8 cellular contexts compared by ENCODE assay signal in genomic region chr20:53162251-53162835, GRCh38.
DNase-seq lines count a peak whose midpoint lies in the region; ATAC-seq and TF ChIP-seq lines count a peak whose summit lies in the region.

No MANE protein-coding gene starts in this region.

- H3K27ac Mint-ChIP-seq in activated T-cell treated with anti-CD3 and anti-CD28 coated beads, Interleukin-2, amount 50 U/mL, for 24 hours: peak overlapping the region; percentile 3
- no peak overlapping the region for H3K27ac Mint-ChIP-seq in T-cell

- H3K4me1 ChIP-seq in OCI-LY1 (ENCODE audit: insufficient read depth, low read length, severe bottlenecking): peaks cover 20% of the 10 kb centered on the region
- no peaks in the 10 kb centered on the region for H3K4me1 ChIP-seq in prostate gland (replicated peaks)

- no peak overlapping the region for H3K4me3 ChIP-seq in OCI-LY1 (ENCODE audit: low read depth, low read length, poor library complexity, severe bottlenecking)
- H3K4me3 ChIP-seq in prostate gland: no peak overlapping the region

- H3K27me3 ChIP-seq in OCI-LY1 (ENCODE audit: insufficient read depth, low read length) (no peaks in the 10 kb centered on the region), prostate gland (replicated peaks; ENCODE audit: insufficient read depth) (no peaks in the 10 kb centered on the region)

- H3K9ac ChIP-seq in OCI-LY1 (ENCODE audit: low read length): no peak overlapping the region

- H3K79me2 ChIP-seq in OCI-LY1 (ENCODE audit: insufficient read depth, low read length): no peaks in the 10 kb centered on the region

- intact Hi-C loops in prostate gland (cut with DNase I): no loop called here

- H2AFZ ChIP-seq in OCI-LY1 (ENCODE audit: low read length): 0 out of 2 replicates have a peak overlapping the region, but pooled peaks have one; percentile 35

- H3K9me2 ChIP-seq in OCI-LY1 (ENCODE audit: low read depth, low read length): no peaks in the 10 kb centered on the region

- peaks cover 24% of the 10 kb centered on the region for H3K4me1 Mint-ChIP-seq in activated T-cell treated with anti-CD3 and anti-CD28 coated beads, Interleukin-2, amount 50 U/mL, for 24 hours (ENCODE audit: low read depth)
- peaks cover 17% of the 10 kb centered on the region for H3K4me1 Mint-ChIP-seq in activated T-cell treated with anti-CD3 and anti-CD28 coated beads, Interleukin-2, amount 50 U/mL, for 4 hours (ENCODE audit: low read depth)
- H3K4me1 Mint-ChIP-seq in T-cell: peaks cover 14 to 24% (median 17%) of the 10 kb centered on the region in 3 donors

- H3K27ac ChIP-seq in OCI-LY1 (ENCODE audit: low read depth, low read length, poor library complexity, severe bottlenecking): peak overlapping the region; percentile 42
- H3K27ac ChIP-seq in prostate gland: no peak overlapping the region

- WGBS in prostate gland: 11% methylated on average over 13 of the region's 13 CpGs

- H3K4me2 ChIP-seq in OCI-LY1 (ENCODE audit: low read length): peak overlapping the region; percentile 4; the same call in 1 of the 2 replicates

- peaks cover 8% of the 10 kb centered on the region for H3K9me3 Mint-ChIP-seq in activated T-cell treated with anti-CD3 and anti-CD28 coated beads, Interleukin-2, amount 50 U/mL, for 24 hours
- no peaks in the 10 kb centered on the region for H3K9me3 Mint-ChIP-seq in activated T-cell treated with anti-CD3 and anti-CD28 coated beads, Interleukin-2, amount 50 U/mL, for 4 hours
- H3K9me3 Mint-ChIP-seq in T-cell: no peaks in the 10 kb centered on the region

- CTCF ChIA-PET in T-cell (lab: Charles Lee): interaction anchor here in 1 of 2 donors (0.6 kb wide), 1 partner anchor 1402 kb away, joined by 3 read pairs; no protein-coding TSS in a partner anchor

- POLR2A ChIA-PET in T-cell (lab: Charles Lee): no interaction called here

- no peak for ATAC-seq in activated T-cell treated with anti-CD3 and anti-CD28 coated beads, Interleukin-2, amount 50 U/mL, for 4 hours
- no peak for ATAC-seq in T-cell (replicated peaks in 1 of 4)
- no peak for ATAC-seq in HG02981 (IDR thresholded peaks at IDR 0.05; ENCODE audit: unreplicated experiment)

- TF ChIP-seq CTCF in OCI-LY1 (IDR thresholded peaks at IDR 0.05; ENCODE audit: low read length) (peak; percentile 21; the same call in 1 of the 2 replicates), prostate gland (IDR thresholded peaks at IDR 0.05) (peak in 3 of 4 experiments; percentile 16 to 56 (median 33))

- H3K36me3 ChIP-seq in OCI-LY1 (ENCODE audit: insufficient read depth, low read length) (no peaks in the 10 kb centered on the region; the same call in 1 of the 2 replicates), prostate gland (no peaks in the 10 kb centered on the region)

- DNase-seq in activated T-cell treated with anti-CD3 and anti-CD28 coated beads, Interleukin-2, amount 50 U/mL, for 24 hours: no peak
- DNase-seq in activated T-cell treated with anti-CD3 and anti-CD28 coated beads, Interleukin-2, amount 50 U/mL, for 4 hours: no peak
- DNase-seq in fibroblast of peridontal ligament (ENCODE audit: extremely low read depth) (peak; percentile 5), prostate gland (ENCODE audit: low spot score) (peak; percentile 34), T-cell (no peak), cerebellum (ENCODE audit: low spot score) (no peak)

- no peaks in the 10 kb centered on the region for H4K20me1 ChIP-seq in OCI-LY1 (ENCODE audit: insufficient read depth, low read length)

- H3K9me3 ChIP-seq in OCI-LY1 (ENCODE audit: low read length) (no peaks in the 10 kb centered on the region), prostate gland (no peaks in the 10 kb centered on the region)

- H3F3A ChIP-seq in OCI-LY1 (ENCODE audit: insufficient read depth, low read length): no peaks in the 10 kb centered on the region

- H3K4me3 Mint-ChIP-seq in activated T-cell treated with anti-CD3 and anti-CD28 coated beads, Interleukin-2, amount 50 U/mL, for 24 hours: no peak overlapping the region
- H3K4me3 Mint-ChIP-seq in activated T-cell treated with anti-CD3 and anti-CD28 coated beads, Interleukin-2, amount 50 U/mL, for 4 hours: no peak overlapping the region
- H3K4me3 Mint-ChIP-seq in T-cell: no peak overlapping the region

- TF ChIP-seq POLR2A in prostate gland (IDR thresholded peaks at IDR 0.05): no peak

- H3K27me3 Mint-ChIP-seq in activated T-cell treated with anti-CD3 and anti-CD28 coated beads, Interleukin-2, amount 50 U/mL, for 24 hours: peaks cover 2% of the 10 kb centered on the region
- H3K27me3 Mint-ChIP-seq in activated T-cell treated with anti-CD3 and anti-CD28 coated beads, Interleukin-2, amount 50 U/mL, for 4 hours (ENCODE audit: low read depth): no peaks in the 10 kb centered on the region
- peaks cover 0 to 6% of the 10 kb centered on the region in 2 donors for H3K27me3 Mint-ChIP-seq in T-cell

- peaks cover 3% of the 10 kb centered on the region for H3K36me3 Mint-ChIP-seq in activated T-cell treated with anti-CD3 and anti-CD28 coated beads, Interleukin-2, amount 50 U/mL, for 24 hours (ENCODE audit: low read depth)
- peaks cover 3% of the 10 kb centered on the region for H3K36me3 Mint-ChIP-seq in activated T-cell treated with anti-CD3 and anti-CD28 coated beads, Interleukin-2, amount 50 U/mL, for 4 hours (ENCODE audit: insufficient read depth)
- peaks cover 7% of the 10 kb centered on the region for H3K36me3 Mint-ChIP-seq in T-cell

Comparison
In these comparisons a context has a peak if more than half of its experiments do, and no peak if none do; other contexts are left out.
1. DNase-seq: peak in fibroblast of peridontal ligament (single experiment) and prostate gland (single experiment); none in activated T-cell treated with anti-CD3 and anti-CD28 coated beads, Interleukin-2, amount 50 U/mL, for 24 hours (single experiment), activated T-cell treated with anti-CD3 and anti-CD28 coated beads, Interleukin-2, amount 50 U/mL, for 4 hours (single experiment), T-cell (0 of 34) and cerebellum (single experiment).